In the genomic region with DNA sequence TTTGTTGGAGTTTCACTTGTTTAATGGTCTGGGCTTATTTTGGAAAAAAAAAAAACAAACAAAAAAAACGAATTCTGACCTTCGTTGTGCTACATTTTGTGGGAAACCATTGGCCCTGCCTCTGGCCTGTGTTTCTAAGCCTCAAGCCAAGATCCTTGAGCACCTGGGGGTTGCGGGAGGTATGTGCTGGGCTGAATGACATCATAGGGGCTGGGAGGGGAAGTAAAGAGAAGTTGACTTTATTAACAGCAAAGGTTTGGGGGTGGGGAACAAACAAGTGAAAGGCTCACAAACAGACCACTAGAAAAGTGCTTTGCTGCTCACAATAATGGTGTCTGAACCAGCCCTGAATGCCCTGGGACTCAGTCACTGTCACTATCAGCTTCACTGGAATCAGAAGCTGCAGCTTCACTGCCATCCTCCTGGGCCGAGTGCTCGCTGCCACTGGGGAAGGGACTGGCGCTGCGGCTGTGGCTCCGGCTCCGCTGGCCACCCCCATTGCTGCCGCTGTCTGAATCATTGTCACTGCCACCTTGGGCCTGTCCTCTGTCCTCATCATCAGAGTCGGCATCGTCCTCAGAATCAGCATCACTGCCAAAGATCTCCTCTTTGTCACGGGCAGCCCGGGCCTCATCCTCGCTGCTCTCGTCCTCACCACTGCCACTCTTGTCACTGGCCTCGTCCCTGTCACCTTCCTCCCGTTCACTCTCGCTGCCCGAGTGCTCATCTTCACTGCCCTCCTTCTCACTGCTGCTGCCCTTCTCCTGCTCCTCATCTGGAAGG, we compare ENCODE assay signal across 1 cellular context.
TF ChIP-seq lines count a peak whose summit lies in the region.

No MANE protein-coding gene starts in this region.

TF ChIP-seq in GM23338, 12 proteins besides CTCF, POLR2A, EP300 and RAD21 (continued from another document):
- TF ChIP-seq ETS1 (IDR thresholded peaks at IDR 0.05) (no peak), REST (IDR thresholded peaks at IDR 0.05; ENCODE audit: unreplicated experiment) (no peak), STAT1 (IDR thresholded peaks at IDR 0.05; ENCODE audit: unreplicated experiment) (no peak), ZNF114 (CRISPR knock-in tag; IDR thresholded peaks at IDR 0.05) (no peak), EZH2 (IDR thresholded peaks at IDR 0.05; ENCODE audit: low read depth, unreplicated experiment) (no peak), CREB1 (CRISPR knock-in tag; IDR thresholded peaks at IDR 0.05; ENCODE audit: low read depth) (no peak), JUNB (IDR thresholded peaks at IDR 0.05; ENCODE audit: unreplicated experiment) (no peak), ZNF331 (CRISPR knock-in tag; IDR thresholded peaks at IDR 0.05; ENCODE audit: low read depth) (no peak)
- TF ChIP-seq, protein P1, sequence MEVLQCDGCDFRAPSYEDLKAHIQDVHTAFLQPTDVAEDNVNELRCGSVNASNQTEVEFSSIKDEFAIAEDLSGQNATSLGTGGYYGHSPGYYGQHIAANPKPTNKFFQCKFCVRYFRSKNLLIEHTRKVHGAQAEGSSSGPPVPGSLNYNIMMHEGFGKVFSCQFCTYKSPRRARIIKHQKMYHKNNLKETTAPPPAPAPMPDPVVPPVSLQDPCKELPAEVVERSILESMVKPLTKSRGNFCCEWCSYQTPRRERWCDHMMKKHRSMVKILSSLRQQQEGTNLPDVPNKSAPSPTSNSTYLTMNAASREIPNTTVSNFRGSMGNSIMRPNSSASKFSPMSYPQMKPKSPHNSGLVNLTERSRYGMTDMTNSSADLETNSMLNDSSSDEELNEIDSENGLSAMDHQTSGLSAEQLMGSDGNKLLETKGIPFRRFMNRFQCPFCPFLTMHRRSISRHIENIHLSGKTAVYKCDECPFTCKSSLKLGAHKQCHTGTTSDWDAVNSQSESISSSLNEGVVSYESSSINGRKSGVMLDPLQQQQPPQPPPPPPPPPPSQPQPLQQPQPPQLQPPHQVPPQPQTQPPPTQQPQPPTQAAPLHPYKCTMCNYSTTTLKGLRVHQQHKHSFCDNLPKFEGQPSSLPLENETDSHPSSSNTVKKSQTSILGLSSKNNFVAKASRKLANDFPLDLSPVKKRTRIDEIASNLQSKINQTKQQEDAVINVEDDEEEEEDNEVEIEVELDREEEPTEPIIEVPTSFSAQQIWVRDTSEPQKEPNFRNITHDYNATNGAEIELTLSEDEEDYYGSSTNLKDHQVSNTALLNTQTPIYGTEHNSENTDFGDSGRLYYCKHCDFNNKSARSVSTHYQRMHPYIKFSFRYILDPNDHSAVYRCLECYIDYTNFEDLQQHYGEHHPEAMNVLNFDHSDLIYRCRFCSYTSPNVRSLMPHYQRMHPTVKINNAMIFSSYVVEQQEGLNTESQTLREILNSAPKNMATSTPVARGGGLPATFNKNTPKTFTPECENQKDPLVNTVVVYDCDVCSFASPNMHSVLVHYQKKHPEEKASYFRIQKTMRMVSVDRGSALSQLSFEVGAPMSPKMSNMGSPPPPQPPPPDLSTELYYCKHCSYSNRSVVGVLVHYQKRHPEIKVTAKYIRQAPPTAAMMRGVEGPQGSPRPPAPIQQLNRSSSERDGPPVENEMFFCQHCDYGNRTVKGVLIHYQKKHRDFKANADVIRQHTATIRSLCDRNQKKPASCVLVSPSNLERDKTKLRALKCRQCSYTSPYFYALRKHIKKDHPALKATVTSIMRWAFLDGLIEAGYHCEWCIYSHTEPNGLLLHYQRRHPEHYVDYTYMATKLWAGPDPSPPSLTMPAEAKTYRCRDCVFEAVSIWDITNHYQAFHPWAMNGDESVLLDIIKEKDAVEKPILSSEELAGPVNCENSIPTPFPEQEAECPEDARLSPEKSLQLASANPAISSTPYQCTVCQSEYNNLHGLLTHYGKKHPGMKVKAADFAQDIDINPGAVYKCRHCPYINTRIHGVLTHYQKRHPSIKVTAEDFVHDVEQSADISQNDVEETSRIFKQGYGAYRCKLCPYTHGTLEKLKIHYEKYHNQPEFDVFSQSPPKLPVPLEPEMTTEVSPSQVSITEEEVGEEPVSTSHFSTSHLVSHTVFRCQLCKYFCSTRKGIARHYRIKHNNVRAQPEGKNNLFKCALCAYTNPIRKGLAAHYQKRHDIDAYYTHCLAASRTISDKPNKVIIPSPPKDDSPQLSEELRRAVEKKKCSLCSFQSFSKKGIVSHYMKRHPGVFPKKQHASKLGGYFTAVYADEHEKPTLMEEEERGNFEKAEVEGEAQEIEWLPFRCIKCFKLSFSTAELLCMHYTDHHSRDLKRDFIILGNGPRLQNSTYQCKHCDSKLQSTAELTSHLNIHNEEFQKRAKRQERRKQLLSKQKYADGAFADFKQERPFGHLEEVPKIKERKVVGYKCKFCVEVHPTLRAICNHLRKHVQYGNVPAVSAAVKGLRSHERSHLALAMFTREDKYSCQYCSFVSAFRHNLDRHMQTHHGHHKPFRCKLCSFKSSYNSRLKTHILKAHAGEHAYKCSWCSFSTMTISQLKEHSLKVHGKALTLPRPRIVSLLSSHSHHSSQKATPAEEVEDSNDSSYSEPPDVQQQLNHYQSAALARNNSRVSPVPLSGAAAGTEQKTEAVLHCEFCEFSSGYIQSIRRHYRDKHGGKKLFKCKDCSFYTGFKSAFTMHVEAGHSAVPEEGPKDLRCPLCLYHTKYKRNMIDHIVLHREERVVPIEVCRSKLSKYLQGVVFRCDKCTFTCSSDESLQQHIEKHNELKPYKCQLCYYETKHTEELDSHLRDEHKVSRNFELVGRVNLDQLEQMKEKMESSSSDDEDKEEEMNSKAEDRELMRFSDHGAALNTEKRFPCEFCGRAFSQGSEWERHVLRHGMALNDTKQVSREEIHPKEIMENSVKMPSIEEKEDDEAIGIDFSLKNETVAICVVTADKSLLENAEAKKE (CRISPR knock-in tag; IDR thresholded peaks at IDR 0.05), result no peak
